11 cellular contexts compared by ENCODE assay signal in genomic region chrX:139702658-139703057, GRCh38. TPM values are rescaled to one million over a fixed set of nuclear protein-coding genes. Genes with fewer than 3 reads are reported as not detected.
"Had no signal": no experiment of that assay in that cellular context is flagged by ENCODE, and none has a peak within 500 bp of the region (broad histone marks: within the 10 kb centered on the region; RNA-seq: fewer than 3 reads in every experiment).

No MANE protein-coding gene starts in this region.

- H3K4me1 ChIP-seq: HAP-1 had no signal

- FAIRE-seq: H1, H54 had no signal

- H3K27ac Mint-ChIP-seq: GM23338, H9, HFFc6 had no signal

- ATAC-seq: GM23338, HCT116 had no signal

- H3K4me2 ChIP-seq: GM23338 had no signal

- H3K4me3 Mint-ChIP-seq: GM23338, H9, HFFc6 had no signal

- H3K4me1 Mint-ChIP-seq: GM23338, H9 had no signal

- H3K4me3 ChIP-seq: GM23248, GM23338, HAP-1 had no signal

- H2AFZ ChIP-seq: GM23248, GM23338 had no signal

- DNase-seq: GM23248, GOT3, H7, H9, HCEC 1CT, HFFc6 had no signal

- H3K36me3 ChIP-seq: HAP-1 had no signal

- H3K9me3 Mint-ChIP-seq: GM23338, HFFc6 had no signal

- H3K9me3 ChIP-seq: HAP-1 had no signal

- H3K9ac ChIP-seq: GM23248 had no signal

- H3K27ac ChIP-seq: GM23248 had no signal

RNA-seq across cellular contexts. Expression of gene MCF2, which starts 5.3 kb away (rescaled TPM):
- total RNA-seq: GM23248 had no signal
